16 cellular contexts compared by ENCODE assay signal in the genomic region with DNA sequence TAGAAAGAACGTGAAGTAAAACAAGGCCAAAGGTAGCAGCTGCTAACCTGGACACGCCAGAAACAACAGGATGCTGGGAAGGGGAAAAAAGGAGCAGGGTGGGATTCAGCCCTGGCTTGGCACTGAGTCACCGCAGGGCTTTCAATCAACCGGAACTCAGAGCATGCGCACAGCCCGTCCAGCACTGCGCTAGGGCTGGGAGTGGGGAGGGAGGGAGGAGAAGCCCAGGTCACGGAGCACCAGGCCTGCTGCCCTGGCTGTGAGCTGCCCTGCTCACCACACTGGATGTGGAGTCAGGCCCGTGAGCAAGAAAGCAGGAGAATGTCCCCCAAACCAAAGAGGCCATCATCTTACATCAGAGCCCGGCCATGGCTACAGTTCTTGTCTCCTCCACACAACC. TPM values are rescaled to one million over a fixed set of nuclear protein-coding genes. Genes with fewer than 3 reads are reported as not detected.
DNase-seq lines count a peak whose midpoint lies in the region; ATAC-seq and TF ChIP-seq lines count a peak whose summit lies in the region.
"Had no signal": no experiment of that assay in that cellular context is flagged by ENCODE, and none has a peak within 500 bp of the region (broad histone marks: within the 10 kb centered on the region; RNA-seq: fewer than 3 reads in every experiment).

No MANE protein-coding gene starts in this region.

- H3K9me3 Mint-ChIP-seq in activated CD8-positive, alpha-beta memory T cell treated with anti-CD3 and anti-CD28 coated beads, Interleukin-2, amount 10 ng/mL, durations not matched to agents 7 days and 5 days (ENCODE audit: low read depth) = no peaks in the 10 kb centered on the region
- no peaks in the 10 kb centered on the region for H3K9me3 Mint-ChIP-seq in activated CD4-positive, alpha-beta memory T cell treated with anti-CD3 and anti-CD28 coated beads, Interleukin-2, amount 10 ng/mL, durations not matched to agents 7 days and 5 days
- no peaks in the 10 kb centered on the region for H3K9me3 Mint-ChIP-seq in stimulated activated naive B cell treated with anti-CD40 and anti-IgM and Interleukin-4, amounts not matched to agents 10 μg/mL and 1 μg/mL and 100 μg/mL, for 72 hours
- no peaks in the 10 kb centered on the region for H3K9me3 Mint-ChIP-seq in glutamatergic neuron (ENCODE audit: unreplicated experiment)
- H3K9me3 Mint-ChIP-seq: naive thymus-derived CD8-positive, alpha-beta T cell; stimulated activated naive CD8-positive, alpha-beta T cell treated with anti-CD3 and anti-CD28 coated beads, Interleukin-15, Interleukin-2, amounts not matched to agents 100 ng/mL and 50 ng/mL, for 24 hours had no signal

- no peaks in the 10 kb centered on the region for H3K27me3 ChIP-seq in body of pancreas
- H3K27me3 ChIP-seq: right atrium auricular region had no signal

- no peak for ATAC-seq in activated CD8-positive, alpha-beta memory T cell treated with anti-CD3 and anti-CD28 coated beads, Interleukin-2, amount 10 ng/mL, durations not matched to agents 7 days and 5 days
- no peak for ATAC-seq in stimulated activated naive B cell treated with anti-CD40 and anti-IgM and Interleukin-4, amounts not matched to agents 10 μg/mL and 1 μg/mL and 100 μg/mL, for 72 hours (replicated peaks)
- ATAC-seq in body of pancreas (no peak), HG03521 (IDR thresholded peaks at IDR 0.05; ENCODE audit: unreplicated experiment) (no peak)
- ATAC-seq: naive thymus-derived CD8-positive, alpha-beta T cell had no signal

- no peaks in the 10 kb centered on the region for H3K9me3 ChIP-seq in body of pancreas
- H3K9me3 ChIP-seq: right atrium auricular region had no signal

- DNase-seq in activated CD8-positive, alpha-beta memory T cell treated with anti-CD3 and anti-CD28 coated beads, Interleukin-2, amount 10 ng/mL, durations not matched to agents 7 days and 5 days = no peak
- no peak for DNase-seq in activated CD8-positive, alpha-beta memory T cell treated with anti-CD3 and anti-CD28 coated beads, Interleukin-2, amount 50 U/mL, for 48 hours
- no peak for DNase-seq in activated CD4-positive, alpha-beta memory T cell treated with anti-CD3 and anti-CD28 coated beads, Interleukin-2, amount 10 ng/mL, durations not matched to agents 7 days and 5 days
- DNase-seq in iris pigment epithelial cell (ENCODE audit: low read depth) (peak; percentile 32), body of pancreas (no peak), glutamatergic neuron (no peak)
- DNase-seq in stimulated activated naive B cell treated with anti-CD40 and anti-IgM and Interleukin-4, amounts not matched to agents 10 μg/mL and 1 μg/mL and 100 μg/mL, for 72 hours = no peak
- DNase-seq: activated CD8-positive, alpha-beta memory T cell treated with anti-CD3 and anti-CD28 coated beads, Interleukin-2, amount 50 U/mL, for 4 hours; aorta; COR-L47; naive thymus-derived CD8-positive, alpha-beta T cell; NCI-H1092 had no signal

- H3K27me3 Mint-ChIP-seq in activated CD8-positive, alpha-beta memory T cell treated with anti-CD3 and anti-CD28 coated beads, Interleukin-2, amount 10 ng/mL, durations not matched to agents 7 days and 5 days = no peaks in the 10 kb centered on the region
- no peaks in the 10 kb centered on the region for H3K27me3 Mint-ChIP-seq in activated CD4-positive, alpha-beta memory T cell treated with anti-CD3 and anti-CD28 coated beads, Interleukin-2, amount 10 ng/mL, durations not matched to agents 7 days and 5 days
- H3K27me3 Mint-ChIP-seq in stimulated activated naive B cell treated with anti-CD40 and anti-IgM and Interleukin-4, amounts not matched to agents 10 μg/mL and 1 μg/mL and 100 μg/mL, for 72 hours = no peaks in the 10 kb centered on the region
- H3K27me3 Mint-ChIP-seq in glutamatergic neuron (ENCODE audit: unreplicated experiment) = peaks cover 5% of the 10 kb centered on the region
- H3K27me3 Mint-ChIP-seq: naive thymus-derived CD8-positive, alpha-beta T cell; stimulated activated naive CD8-positive, alpha-beta T cell treated with anti-CD3 and anti-CD28 coated beads, Interleukin-15, Interleukin-2, amounts not matched to agents 100 ng/mL and 50 ng/mL, for 24 hours had no signal

- POLR2A ChIA-PET in activated CD4-positive, alpha-beta memory T cell treated with anti-CD3 and anti-CD28 coated beads, Interleukin-2, amount 10 ng/mL, durations not matched to agents 7 days and 5 days (lab: Charles Lee) = interaction anchor here (0.6 to 1.3 kb wide), 4 partner anchors 15 to 177 kb away, joined by 3 read pairs; a partner anchor contains a TSS

- intact Hi-C loops in body of pancreas (cut with DNase I) = loop anchor here (5.0 kb wide), 1 partner anchor 168 kb away; no protein-coding TSS in a partner anchor

- CTCF ChIA-PET in activated CD8-positive, alpha-beta memory T cell treated with anti-CD3 and anti-CD28 coated beads, Interleukin-2, amount 10 ng/mL, durations not matched to agents 7 days and 5 days (lab: Charles Lee) = interaction anchor here (1.2 kb wide), 1 partner anchor 166 kb away, joined by 4 read pairs; no protein-coding TSS in a partner anchor
- CTCF ChIA-PET in activated CD4-positive, alpha-beta memory T cell treated with anti-CD3 and anti-CD28 coated beads, Interleukin-2, amount 10 ng/mL, durations not matched to agents 7 days and 5 days (lab: Charles Lee) = no interaction called here

- H3K4me3 Mint-ChIP-seq in activated CD8-positive, alpha-beta memory T cell treated with anti-CD3 and anti-CD28 coated beads, Interleukin-2, amount 10 ng/mL, durations not matched to agents 7 days and 5 days = no peak overlapping the region
- no peak overlapping the region for H3K4me3 Mint-ChIP-seq in activated CD4-positive, alpha-beta memory T cell treated with anti-CD3 and anti-CD28 coated beads, Interleukin-2, amount 10 ng/mL, durations not matched to agents 7 days and 5 days
- H3K4me3 Mint-ChIP-seq in stimulated activated naive B cell treated with anti-CD40 and anti-IgM and Interleukin-4, amounts not matched to agents 10 μg/mL and 1 μg/mL and 100 μg/mL, for 72 hours = no peak overlapping the region
- no peak overlapping the region for H3K4me3 Mint-ChIP-seq in glutamatergic neuron (ENCODE audit: unreplicated experiment)
- H3K4me3 Mint-ChIP-seq: stimulated activated naive CD8-positive, alpha-beta T cell treated with anti-CD3 and anti-CD28 coated beads, Interleukin-15, Interleukin-2, amounts not matched to agents 100 ng/mL and 50 ng/mL, for 24 hours had no signal

- H3K36me3 ChIP-seq in body of pancreas (replicated peaks in 1 of 2; ENCODE audit: insufficient read depth in 1 of 2, low read depth in 2 of 2) = peaks cover 56 to 90% of the 10 kb centered on the region in 2 donors

- peak overlapping the region; percentile 54 for H3K27ac Mint-ChIP-seq in activated CD8-positive, alpha-beta memory T cell treated with anti-CD3 and anti-CD28 coated beads, Interleukin-2, amount 10 ng/mL, durations not matched to agents 7 days and 5 days
- H3K27ac Mint-ChIP-seq in activated CD4-positive, alpha-beta memory T cell treated with anti-CD3 and anti-CD28 coated beads, Interleukin-2, amount 10 ng/mL, durations not matched to agents 7 days and 5 days = peak overlapping the region; percentile 33
- H3K27ac Mint-ChIP-seq in stimulated activated naive B cell treated with anti-CD40 and anti-IgM and Interleukin-4, amounts not matched to agents 10 μg/mL and 1 μg/mL and 100 μg/mL, for 72 hours = peak overlapping the region; percentile 3
- H3K27ac Mint-ChIP-seq in glutamatergic neuron (ENCODE audit: unreplicated experiment) = no peak overlapping the region

- peaks cover 75% of the 10 kb centered on the region for H3K36me3 Mint-ChIP-seq in activated CD8-positive, alpha-beta memory T cell treated with anti-CD3 and anti-CD28 coated beads, Interleukin-2, amount 10 ng/mL, durations not matched to agents 7 days and 5 days
- H3K36me3 Mint-ChIP-seq in activated CD4-positive, alpha-beta memory T cell treated with anti-CD3 and anti-CD28 coated beads, Interleukin-2, amount 10 ng/mL, durations not matched to agents 7 days and 5 days (ENCODE audit: low read depth) = peaks cover 89% of the 10 kb centered on the region
- peaks cover 45 to 70% of the 10 kb centered on the region in 2 donors for H3K36me3 Mint-ChIP-seq in stimulated activated naive B cell treated with anti-CD40 and anti-IgM and Interleukin-4, amounts not matched to agents 10 μg/mL and 1 μg/mL and 100 μg/mL, for 72 hours
- H3K36me3 Mint-ChIP-seq in glutamatergic neuron (ENCODE audit: unreplicated experiment) = no peaks in the 10 kb centered on the region

- WGBS in body of pancreas, 2 donors = 75 to 83% methylated on average over 9 to 10 of the region's 10 CpGs

- H3K4me1 ChIP-seq in body of pancreas = no peaks in the 10 kb centered on the region
- H3K4me1 ChIP-seq: right atrium auricular region had no signal

- TF ChIP-seq POLR2A in body of pancreas (IDR thresholded peaks at IDR 0.05) = no peak

- H3K27ac ChIP-seq in body of pancreas = no peak overlapping the region
- H3K27ac ChIP-seq: VCaP had no signal

- H3K4me3 ChIP-seq in body of pancreas = no peak overlapping the region
- H3K4me3 ChIP-seq: right atrium auricular region had no signal

- H3K4me1 Mint-ChIP-seq in activated CD8-positive, alpha-beta memory T cell treated with anti-CD3 and anti-CD28 coated beads, Interleukin-2, amount 10 ng/mL, durations not matched to agents 7 days and 5 days = peaks cover 14% of the 10 kb centered on the region
- H3K4me1 Mint-ChIP-seq in activated CD4-positive, alpha-beta memory T cell treated with anti-CD3 and anti-CD28 coated beads, Interleukin-2, amount 10 ng/mL, durations not matched to agents 7 days and 5 days = peaks cover 19% of the 10 kb centered on the region
- peaks cover 11 to 32% of the 10 kb centered on the region in 2 donors for H3K4me1 Mint-ChIP-seq in stimulated activated naive B cell treated with anti-CD40 and anti-IgM and Interleukin-4, amounts not matched to agents 10 μg/mL and 1 μg/mL and 100 μg/mL, for 72 hours
- H3K4me1 Mint-ChIP-seq in glutamatergic neuron (ENCODE audit: low read depth, unreplicated experiment) = no peaks in the 10 kb centered on the region

- TF ChIP-seq CTCF in body of pancreas (IDR thresholded peaks at IDR 0.05) (no peak), glutamatergic neuron (IDR thresholded peaks at IDR 0.05; ENCODE audit: partially characterized antibody, unreplicated experiment) (no peak)

RNA-seq across cellular contexts. Expression of a gene that starts 51.5 kb away (rescaled TPM):
- 10 to 100 TPM; 55.6 to 61.6 TPM for total RNA-seq in activated CD8-positive, alpha-beta memory T cell treated with anti-CD3 and anti-CD28 coated beads, Interleukin-2, amount 10 ng/mL, durations not matched to agents 7 days and 5 days
- 10 to 100 TPM; 63.0 to 64.0 TPM for total RNA-seq in activated CD4-positive, alpha-beta memory T cell treated with anti-CD3 and anti-CD28 coated beads, Interleukin-2, amount 10 ng/mL, durations not matched to agents 7 days and 5 days
- total RNA-seq in body of pancreas (10 to 100 TPM in 1 of 2 donors, 1 to 10 TPM in 1; 5.2 to 11.9 TPM), glutamatergic neuron (ENCODE audit: unreplicated experiment) (not detected)

Comparison
In these comparisons a context has a peak if more than half of its experiments do, and no peak if none do; other contexts are left out.
1. RNA of a gene that starts 51.5 kb away (total RNA-seq): 63.0 to 64.0 TPM in activated CD4-positive, alpha-beta memory T cell treated with anti-CD3 and anti-CD28 coated beads, Interleukin-2, amount 10 ng/mL, durations not matched to agents 7 days and 5 days and 55.6 to 61.6 TPM in activated CD8-positive, alpha-beta memory T cell treated with anti-CD3 and anti-CD28 coated beads, Interleukin-2, amount 10 ng/mL, durations not matched to agents 7 days and 5 days; 5.2 to 11.9 TPM in body of pancreas and not detected in glutamatergic neuron (single experiment); every median in the first group is over 4 times any median in the second.